In genomic region chr3:196804775-196805174, GRCh38 we compare ENCODE assay signal across 27 cellular contexts.
"Had no signal": no experiment of that assay in that cellular context is flagged by ENCODE, and none has a peak within 500 bp of the region (broad histone marks: within the 10 kb centered on the region; RNA-seq: fewer than 3 reads in every experiment).

No MANE protein-coding gene starts in this region.

- H3K4me3 Mint-ChIP-seq: natural killer cell; nephron; neural progenitor cell; stimulated activated memory B cell treated with anti-CD40 and anti-IgM and Interleukin-4, amounts not matched to agents 10 μg/mL and 1 μg/mL and 100 μg/mL, for 72 hours; stimulated activated naive CD8-positive, alpha-beta T cell treated with anti-CD3 and anti-CD28 coated beads, Interleukin-15, amount 100 ng/mL, for 72 hours; type B pancreatic cell had no signal

- H2AFZ ChIP-seq: neural progenitor cell had no signal

- H3K4me1 ChIP-seq: neural progenitor cell, pancreas, prostate gland, suprapubic skin, testis, tibial artery, transverse colon, upper lobe of right lung, uterus had no signal

- H3K36me3 ChIP-seq: uterus had no signal

- H3K4me1 Mint-ChIP-seq: natural killer cell, nephron, neural progenitor cell had no signal

- FAIRE-seq: pancreas had no signal

- H3K27me3 ChIP-seq: neural progenitor cell, pancreas, spleen, suprapubic skin, testis, tibial artery, transverse colon, upper lobe of right lung, uterus had no signal

- DNase-seq: natural killer cell; occipital lobe; pancreas; right cardiac atrium; spleen; stimulated activated CD4-positive, alpha-beta T cell treated with anti-CD3 and anti-CD28 coated beads, Interleukin-12 subunit alpha, Interleukin-12 subunit beta, amount 100 ng/mL, for 4 hours; stimulated activated CD4-positive, alpha-beta T cell treated with anti-CD3 and anti-CD28 coated beads, Interleukin-1b, Interleukin-23, amount 100 ng/mL, for 48 hours; stimulated activated CD4-positive, alpha-beta T cell treated with anti-CD3 and anti-CD28 coated beads, Interleukin-4, amount 100 ng/mL, for 1 hour; stimulated activated CD4-positive, alpha-beta T cell treated with anti-CD3 and anti-CD28 coated beads, Interleukin-4, amount 100 ng/mL, for 4 hours; stimulated activated CD8-positive, alpha-beta memory T cell treated with anti-CD3 and anti-CD28 coated beads, Interleukin-4, amount 100 ng/mL, for 48 hours; stimulated activated naive CD8-positive, alpha-beta T cell treated with anti-CD3 and anti-CD28 coated beads, Interleukin-15, amount 100 ng/mL, for 72 hours; stimulated activated naive CD8-positive, alpha-beta T cell treated with anti-CD3 and anti-CD28 coated beads, Interleukin-15, Interleukin-2, amounts not matched to agents 100 U/mL and 50 U/mL, for 24 hours; substantia nigra; testis; tibial artery; transverse colon; upper lobe of right lung; uterus had no signal

- H3K4me2 ChIP-seq: neural progenitor cell, smooth muscle cell had no signal

- H3K27me3 Mint-ChIP-seq: naive thymus-derived CD4-positive, alpha-beta T cell; stimulated activated memory B cell treated with anti-CD40 and anti-IgM and Interleukin-4, amounts not matched to agents 10 μg/mL and 1 μg/mL and 100 μg/mL, for 72 hours; stimulated activated naive CD8-positive, alpha-beta T cell treated with anti-CD3 and anti-CD28 coated beads, Interleukin-15, amount 100 ng/mL, for 72 hours; type B pancreatic cell had no signal

- H3K9me3 Mint-ChIP-seq: naive thymus-derived CD4-positive, alpha-beta T cell; natural killer cell; nephron; neural progenitor cell; stimulated activated memory B cell treated with anti-CD40 and anti-IgM and Interleukin-4, amounts not matched to agents 10 μg/mL and 1 μg/mL and 100 μg/mL, for 72 hours; stimulated activated naive CD8-positive, alpha-beta T cell treated with anti-CD3 and anti-CD28 coated beads, Interleukin-15, amount 100 ng/mL, for 72 hours; type B pancreatic cell had no signal

- H3K27ac ChIP-seq: neural progenitor cell, pancreas, prostate gland, skin epidermis, spleen, suprapubic skin, testis, tibial artery, transverse colon, upper lobe of right lung, uterus had no signal

- H3K9me3 ChIP-seq: pancreas, prostate gland, spleen, suprapubic skin, testis, tibial artery, transverse colon, upper lobe of right lung, uterus had no signal

- H3K4me3 ChIP-seq: neural progenitor cell, pancreas, prostate gland, skin epidermis, smooth muscle cell, spleen, suprapubic skin, testis, tibial artery, transverse colon, upper lobe of right lung, uterus had no signal

- H3K27ac Mint-ChIP-seq: nephron; neural progenitor cell; stimulated activated memory B cell treated with anti-CD40 and anti-IgM and Interleukin-4, amounts not matched to agents 10 μg/mL and 1 μg/mL and 100 μg/mL, for 72 hours; type B pancreatic cell had no signal
